33 cellular contexts compared by ENCODE assay signal in the genomic region with DNA sequence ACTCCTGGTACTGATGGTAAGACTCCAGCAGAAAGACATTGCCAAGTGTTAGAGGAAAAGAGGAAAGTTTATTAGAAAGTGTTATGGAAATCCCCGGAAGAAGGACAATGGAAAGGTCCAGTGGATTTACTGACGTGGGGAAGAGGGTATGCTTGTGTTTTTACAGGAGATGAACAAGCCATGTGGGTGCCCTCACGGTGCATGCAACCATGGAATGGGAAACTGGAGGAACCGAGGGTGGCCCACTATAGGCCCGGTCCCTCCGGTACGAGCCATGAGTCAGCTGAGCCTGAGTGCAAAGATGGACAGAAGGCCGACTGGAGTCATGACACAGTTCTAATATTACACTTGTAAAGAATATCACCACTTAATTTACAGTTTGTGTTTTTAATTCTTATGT.
"Had no signal": no experiment of that assay in that cellular context is flagged by ENCODE, and none has a peak within 500 bp of the region (broad histone marks: within the 10 kb centered on the region; RNA-seq: fewer than 3 reads in every experiment).

No MANE protein-coding gene starts in this region.

- H3K4me3 ChIP-seq: ascending aorta, breast epithelium, cardiac muscle cell, colonic mucosa, dorsolateral prefrontal cortex, gastrocnemius medialis, heart left ventricle had no signal

- H3K4me3 Mint-ChIP-seq: activated B cell treated with CpG ODN at 0.5 μM for 24 hours; activated CD4-positive, alpha-beta memory T cell treated with anti-CD3 and anti-CD28 coated beads for 36 hours; activated CD8-positive, alpha-beta memory T cell treated with anti-CD3 and anti-CD28 coated beads, Interleukin-2, amount 10 ng/mL, durations not matched to agents 7 days and 5 days; activated CD8-positive, alpha-beta T cell treated with anti-CD3 and anti-CD28 coated beads, Interleukin-2, amount 10 ng/mL, durations not matched to agents 7 days and 5 days; activated naive CD4-positive, alpha-beta T cell treated with anti-CD3 and anti-CD28 coated beads for 36 hours; activated naive CD4-positive, alpha-beta T cell treated with anti-CD3 and anti-CD28 coated beads, Interleukin-2, amount 50 U/mL, for 24 hours; activated naive CD8-positive, alpha-beta T cell treated with anti-CD3 and anti-CD28 coated beads, Interleukin-2, amount 10 ng/mL, durations not matched to agents 7 days and 5 days; activated T-helper 1 cell treated with anti-CD3 and anti-CD28 coated beads, Interleukin-12 subunit alpha, Interleukin-12 subunit beta, Interleukin-2, Interleukin-4 antibody, amounts not matched to agents 30 ng/mL and 10 ng/mL and 1 ng/mL, durations not matched to agents 14 hours and 24 hours and 36 hours; brain; dendritic cell treated with granulocyte-macrophage colony-stimulating factor and Interleukin-4, amounts not matched to agents 40 ng/mL and 50 ng/mL, for 4 days; endodermal cell had no signal

- ATAC-seq: activated CD4-positive, CD25-positive, alpha-beta regulatory T cell treated with anti-CD3 and anti-CD28 coated beads, Interleukin-2, amount 50 U/mL, for 24 hours; activated CD8-positive, alpha-beta memory T cell treated with anti-CD3 and anti-CD28 coated beads, Interleukin-2, amount 10 ng/mL, durations not matched to agents 7 days and 5 days; activated CD8-positive, alpha-beta T cell treated with anti-CD3 and anti-CD28 coated beads, Interleukin-2, amount 10 ng/mL, durations not matched to agents 7 days and 5 days; esophagus mucosa; gastrocnemius medialis; heart left ventricle had no signal

- DNase-seq: activated B cell treated with CpG ODN at 0.5 μM for 24 hours; activated CD4-positive, alpha-beta memory T cell treated with anti-CD3 and anti-CD28 coated beads for 36 hours; activated CD4-positive, alpha-beta T cell treated with anti-CD3 and anti-CD28 coated beads for 48 hours; activated CD8-positive, alpha-beta memory T cell treated with anti-CD3 and anti-CD28 coated beads, Interleukin-2, amount 10 ng/mL, durations not matched to agents 7 days and 5 days; activated CD8-positive, alpha-beta memory T cell treated with anti-CD3 and anti-CD28 coated beads, Interleukin-2, amount 50 U/mL, for 4 hours; activated CD8-positive, alpha-beta T cell treated with anti-CD3 and anti-CD28 coated beads, Interleukin-2, amount 10 ng/mL, durations not matched to agents 7 days and 5 days; activated effector memory CD4-positive, alpha-beta T cell treated with anti-CD3 and anti-CD28 coated beads, Interleukin-2, amount 50 U/mL, for 16 hours; activated naive CD4-positive, alpha-beta T cell treated with anti-CD3 and anti-CD28 coated beads for 36 hours; activated naive CD8-positive, alpha-beta T cell treated with anti-CD3 and anti-CD28 coated beads, Interleukin-2, amount 10 ng/mL, durations not matched to agents 7 days and 5 days; activated T-cell treated with anti-CD3 and anti-CD28 coated beads, Interleukin-2, amount 50 U/mL, for 1 hour; activated T-cell treated with anti-CD3 and anti-CD28 coated beads, Interleukin-2, amount 50 U/mL, for 48 hours; central memory CD4-positive, alpha-beta T cell; cerebellar nuclear complex; colonic mucosa; dorsolateral prefrontal cortex; effector memory CD4-positive, alpha-beta T cell; endodermal cell; foreskin fibroblast; gastrocnemius medialis; glutamatergic neuron; heart left ventricle; T-helper 2 cell; WERI-Rb-1 had no signal

- H3K4me1 Mint-ChIP-seq: activated B cell treated with CpG ODN at 0.5 μM for 24 hours; activated CD8-positive, alpha-beta memory T cell treated with anti-CD3 and anti-CD28 coated beads, Interleukin-2, amount 10 ng/mL, durations not matched to agents 7 days and 5 days; activated naive CD4-positive, alpha-beta T cell treated with anti-CD3 and anti-CD28 coated beads, Interleukin-2, amount 50 U/mL, for 24 hours; activated naive CD8-positive, alpha-beta T cell treated with anti-CD3 and anti-CD28 coated beads, Interleukin-2, amount 10 ng/mL, durations not matched to agents 7 days and 5 days had no signal

- H3K27me3 ChIP-seq: ascending aorta, cardiac muscle cell, colonic mucosa, gastrocnemius medialis had no signal

- H3K36me3 ChIP-seq: ascending aorta, breast epithelium, cardiac muscle cell, colonic mucosa, gastrocnemius medialis, heart left ventricle, WERI-Rb-1 had no signal

- H3K27ac ChIP-seq: ascending aorta, breast epithelium, cardiac muscle cell, colonic mucosa, dorsolateral prefrontal cortex, gastrocnemius medialis, heart left ventricle, WERI-Rb-1 had no signal

- H3K9me3 ChIP-seq: ascending aorta, colonic mucosa, gastrocnemius medialis, heart left ventricle had no signal

- H3K36me3 Mint-ChIP-seq: activated CD4-positive, alpha-beta memory T cell treated with anti-CD3 and anti-CD28 coated beads for 36 hours; activated CD8-positive, alpha-beta memory T cell treated with anti-CD3 and anti-CD28 coated beads, Interleukin-2, amount 10 ng/mL, durations not matched to agents 7 days and 5 days; activated naive CD4-positive, alpha-beta T cell treated with anti-CD3 and anti-CD28 coated beads, Interleukin-2, amount 50 U/mL, for 24 hours; activated naive CD8-positive, alpha-beta T cell treated with anti-CD3 and anti-CD28 coated beads, Interleukin-2, amount 10 ng/mL, durations not matched to agents 7 days and 5 days had no signal

- H3K27ac Mint-ChIP-seq: activated B cell treated with CpG ODN at 0.5 μM for 24 hours; activated CD4-positive, alpha-beta memory T cell treated with anti-CD3 and anti-CD28 coated beads for 36 hours; activated CD8-positive, alpha-beta memory T cell treated with anti-CD3 and anti-CD28 coated beads, Interleukin-2, amount 10 ng/mL, durations not matched to agents 7 days and 5 days; activated CD8-positive, alpha-beta T cell treated with anti-CD3 and anti-CD28 coated beads, Interleukin-2, amount 10 ng/mL, durations not matched to agents 7 days and 5 days; activated naive CD4-positive, alpha-beta T cell treated with anti-CD3 and anti-CD28 coated beads for 36 hours; activated naive CD4-positive, alpha-beta T cell treated with anti-CD3 and anti-CD28 coated beads, Interleukin-2, amount 50 U/mL, for 24 hours; activated naive CD8-positive, alpha-beta T cell treated with anti-CD3 and anti-CD28 coated beads, Interleukin-2, amount 10 ng/mL, durations not matched to agents 7 days and 5 days; activated T-helper 1 cell treated with anti-CD3 and anti-CD28 coated beads, Interleukin-12 subunit alpha, Interleukin-12 subunit beta, Interleukin-2, Interleukin-4 antibody, amounts not matched to agents 30 ng/mL and 10 ng/mL and 1 ng/mL, durations not matched to agents 14 hours and 24 hours and 36 hours; activated T-helper 2 cell treated with anti-CD3 and anti-CD28 coated beads, Interferon-gamma antibody, Interleukin-2, Interleukin-4, amounts not matched to agents 10 μg/mL and 5 μg/mL and 100 μg/mL, durations not matched to agents 14 hours and 24 hours and 36 hours; brain; dendritic cell treated with granulocyte-macrophage colony-stimulating factor and Interleukin-4, amounts not matched to agents 40 ng/mL and 50 ng/mL, for 4 days; endodermal cell had no signal

- H3K9me3 Mint-ChIP-seq: activated B cell treated with CpG ODN at 0.5 μM for 24 hours; activated CD4-positive, alpha-beta memory T cell treated with anti-CD3 and anti-CD28 coated beads for 36 hours; activated naive CD4-positive, alpha-beta T cell treated with anti-CD3 and anti-CD28 coated beads for 36 hours; activated naive CD4-positive, alpha-beta T cell treated with anti-CD3 and anti-CD28 coated beads, Interleukin-2, amount 50 U/mL, for 24 hours; activated T-helper 1 cell treated with anti-CD3 and anti-CD28 coated beads, Interleukin-12 subunit alpha, Interleukin-12 subunit beta, Interleukin-2, Interleukin-4 antibody, amounts not matched to agents 30 ng/mL and 10 ng/mL and 1 ng/mL, durations not matched to agents 14 hours and 24 hours and 36 hours; activated T-helper 2 cell treated with anti-CD3 and anti-CD28 coated beads, Interferon-gamma antibody, Interleukin-2, Interleukin-4, amounts not matched to agents 10 μg/mL and 5 μg/mL and 100 μg/mL, durations not matched to agents 14 hours and 24 hours and 36 hours; dendritic cell treated with granulocyte-macrophage colony-stimulating factor and Interleukin-4, amounts not matched to agents 40 ng/mL and 50 ng/mL, for 4 days had no signal

- H3K27me3 Mint-ChIP-seq: activated B cell treated with CpG ODN at 0.5 μM for 24 hours; activated CD4-positive, alpha-beta memory T cell treated with anti-CD3 and anti-CD28 coated beads for 36 hours; activated CD8-positive, alpha-beta memory T cell treated with anti-CD3 and anti-CD28 coated beads, Interleukin-2, amount 10 ng/mL, durations not matched to agents 7 days and 5 days; activated naive CD4-positive, alpha-beta T cell treated with anti-CD3 and anti-CD28 coated beads, Interleukin-2, amount 50 U/mL, for 24 hours; activated naive CD8-positive, alpha-beta T cell treated with anti-CD3 and anti-CD28 coated beads, Interleukin-2, amount 10 ng/mL, durations not matched to agents 7 days and 5 days; brain; dendritic cell treated with granulocyte-macrophage colony-stimulating factor and Interleukin-4, amounts not matched to agents 40 ng/mL and 50 ng/mL, for 4 days had no signal

- H3K4me1 ChIP-seq: ascending aorta, breast epithelium, colonic mucosa, gastrocnemius medialis, heart left ventricle had no signal
